ENCODE assay signal across 12 cellular contexts in genomic region chr16:10649098-10649497, GRCh38. TPM values are rescaled to one million over a fixed set of nuclear protein-coding genes. Genes with fewer than 3 reads are reported as not detected.
"Had no signal": no experiment of that assay in that cellular context is flagged by ENCODE, and none has a peak within 500 bp of the region (broad histone marks: within the 10 kb centered on the region; RNA-seq: fewer than 3 reads in every experiment).

No MANE protein-coding gene starts in this region.

RNA-seq across cellular contexts. Expression of gene TEKT5, which starts 45.6 kb away (rescaled TPM):
- total RNA-seq: dermis microvascular lymphatic vessel endothelial cell; esophagus mucosa; esophagus squamous epithelium; gastrocnemius medialis; left lung; left ventricle myocardium superior; mononuclear cell; mucosa of gallbladder; naive thymus-derived CD4-positive, alpha-beta T cell had no signal
- polyA plus RNA-seq: heart right ventricle, keratinocyte, mammary epithelial cell had no signal
